ENCODE assay signal across 9 cellular contexts in genomic region chr4:37978509-37978908, GRCh38. TPM values are rescaled to one million over a fixed set of nuclear protein-coding genes. Genes with fewer than 3 reads are reported as not detected.
A peak's percentile ranks its signal among the peaks of the same experiment; 100 is the strongest.
DNase-seq lines count a peak whose midpoint lies in the region; ATAC-seq and TF ChIP-seq lines count a peak whose summit lies in the region.
"Had no signal": no experiment of that assay in that cellular context is flagged by ENCODE, and none has a peak within 500 bp of the region (broad histone marks: within the 10 kb centered on the region; RNA-seq: fewer than 3 reads in every experiment).

No MANE protein-coding gene starts in this region.

- H3K4me3 ChIP-seq in BE2C (ENCODE audit: low read depth, low read length): peak overlapping the region; percentile 63
- H3K4me3 ChIP-seq in HUES6 (ENCODE audit: low read depth, low read length): peak overlapping the region; percentile 60
- H3K4me3 ChIP-seq in mammary epithelial cell (replicated peaks in 1 of 3; ENCODE audit: insufficient read depth in 1 of 3, low read depth in 2 of 3, low read length in 3 of 3): peak overlapping the region in 2 of 3 experiments; percentile 61 to 67

- TF ChIP-seq CTCF in BE2C (IDR thresholded peaks at IDR 0.05; ENCODE audit: low read depth, low read length) (no peak), mammary epithelial cell (conservative IDR thresholded peaks at IDR 0.05 in 1 of 2, IDR thresholded peaks at IDR 0.05 in 1 of 2; ENCODE audit: extremely low read depth in 1 of 2, insufficient read depth in 1 of 2, low read depth in 1 of 2, low read length in 2 of 2) (no peak)

- BruUV-seq in mammary epithelial cell (replicated peaks; lab: Mats Ljungman, UMichigan): no TSS peak

- peaks cover 36% of the 10 kb centered on the region for H3K79me2 ChIP-seq in mammary epithelial cell (ENCODE audit: insufficient read depth, low read length)

- intact Hi-C loops in mammary epithelial cell (cut with micrococcal nuclease): loop anchor here (5.0 kb wide), 1 partner anchor 151 kb away; the partner anchor contains the start of gene PGM2

- WGBS in mammary epithelial cell (ENCODE audit: low coverage, missing lambda C conversion rate): 74% methylated on average over 4 of the region's 4 CpGs

- in situ Hi-C loops in mammary epithelial cell (cut with MboI; ENCODE audit: low sequenced_read_pairs in 2 of 2): no loop called here

- H3K9ac ChIP-seq in HUES6 (ENCODE audit: low read length) (no peak overlapping the region), mammary epithelial cell (ENCODE audit: insufficient read depth, low read length) (peak overlapping the region; percentile 68)

- H3K27me3 ChIP-seq in BE2C (peaks cover 3% of the 10 kb centered on the region; the same call in 1 of the 2 replicates), HUES6 (ENCODE audit: control insufficient read depth, insufficient read depth, low read length) (no peaks in the 10 kb centered on the region), mammary epithelial cell (ENCODE audit: insufficient read depth, low read length) (no peaks in the 10 kb centered on the region)
- H3K27me3 ChIP-seq: testis had no signal

- peaks cover 19 to 35% of the 10 kb centered on the region in 2 donors for H3K4me1 Mint-ChIP-seq in natural killer cell treated with Interleukin-12 subunit alpha and Interleukin-12 subunit beta and Interleukin-15 and Interleukin-18, amount 100 ng/mL, for 72 hours (ENCODE audit: low read depth in 2 of 2)

- H3K27ac Mint-ChIP-seq in natural killer cell treated with Interleukin-12 subunit alpha and Interleukin-12 subunit beta and Interleukin-15 and Interleukin-18, amount 100 ng/mL, for 72 hours: peak overlapping the region; percentile 62 to 85

- dilution Hi-C loops in mammary epithelial cell (cut with HindIII; ENCODE audit: low sequenced_read_pairs): no loop called here

- CTCF ChIA-PET in mammary epithelial cell (lab: Charles Lee; ENCODE audit: low non-redundant PET): interaction anchor here (0.6 kb wide), 1 partner anchor 154 kb away, joined by 11 read pairs; no protein-coding TSS in a partner anchor

- H3K36me3 ChIP-seq in BE2C (no peaks in the 10 kb centered on the region), HUES6 (ENCODE audit: control insufficient read depth, insufficient read depth, low read length) (no peaks in the 10 kb centered on the region), mammary epithelial cell (ENCODE audit: insufficient read depth, low read length) (no peaks in the 10 kb centered on the region)

- DNase-seq in BE2C (no peak), mammary epithelial cell (no peak), DMS 273 treated with DMSO at 0.1 percent for 48 hours (lab: John Stamatoyannopoulos, UW) (no peak), SHP77 treated with DMSO at 0.1 percent for 48 hours (lab: John Stamatoyannopoulos, UW) (no peak)
- no peak for DNase-seq in natural killer cell treated with Interleukin-12 subunit alpha and Interleukin-12 subunit beta and Interleukin-15 and Interleukin-18, amount 100 ng/mL, for 72 hours (ENCODE audit: low spot score)

- no peak overlapping the region for H3K27ac ChIP-seq in HUES6 (ENCODE audit: low read depth, low read length)
- no peak overlapping the region for H3K27ac ChIP-seq in mammary epithelial cell (ENCODE audit: insufficient read depth, low read depth, low read length)

- no peaks in the 10 kb centered on the region for H3K27me3 Mint-ChIP-seq in natural killer cell treated with Interleukin-12 subunit alpha and Interleukin-12 subunit beta and Interleukin-15 and Interleukin-18, amount 100 ng/mL, for 72 hours

- H3K9me3 Mint-ChIP-seq in natural killer cell treated with Interleukin-12 subunit alpha and Interleukin-12 subunit beta and Interleukin-15 and Interleukin-18, amount 100 ng/mL, for 72 hours: no peaks in the 10 kb centered on the region

- H3K9me3 ChIP-seq in BE2C: no peaks in the 10 kb centered on the region
- H3K9me3 ChIP-seq in HUES6 (ENCODE audit: control insufficient read depth, insufficient read depth, low read depth, low read length): no peaks in the 10 kb centered on the region
- H3K9me3 ChIP-seq in mammary epithelial cell (replicated peaks; ENCODE audit: insufficient read depth, low read length): no peaks in the 10 kb centered on the region
- H3K9me3 ChIP-seq: testis had no signal

- ATAC-seq in natural killer cell treated with Interleukin-12 subunit alpha and Interleukin-12 subunit beta and Interleukin-15 and Interleukin-18, amount 100 ng/mL, for 72 hours: no peak
- ATAC-seq in HG02763 (IDR thresholded peaks at IDR 0.05; ENCODE audit: unreplicated experiment) (no peak), GM21381 (IDR thresholded peaks at IDR 0.05; ENCODE audit: unreplicated experiment) (no peak)

- no peaks in the 10 kb centered on the region for H3K4me1 ChIP-seq in BE2C
- peaks cover 33% of the 10 kb centered on the region for H3K4me1 ChIP-seq in HUES6 (ENCODE audit: control insufficient read depth, insufficient read depth, low read length)
- H3K4me1 ChIP-seq in mammary epithelial cell (ENCODE audit: insufficient read depth, low read length): peaks cover 5% of the 10 kb centered on the region

- H3K4me2 ChIP-seq in mammary epithelial cell (ENCODE audit: insufficient read depth, low read depth, low read length): peak overlapping the region; percentile 89

- peak overlapping the region; percentile 88 for H3K4me3 Mint-ChIP-seq in natural killer cell treated with Interleukin-12 subunit alpha and Interleukin-12 subunit beta and Interleukin-15 and Interleukin-18, amount 100 ng/mL, for 72 hours

- no peaks in the 10 kb centered on the region for H3K36me3 Mint-ChIP-seq in natural killer cell treated with Interleukin-12 subunit alpha and Interleukin-12 subunit beta and Interleukin-15 and Interleukin-18, amount 100 ng/mL, for 72 hours

- no peaks in the 10 kb centered on the region for H4K20me1 ChIP-seq in mammary epithelial cell (ENCODE audit: insufficient read depth, low read length)

- peak overlapping the region; percentile 87 for H2AFZ ChIP-seq in mammary epithelial cell (ENCODE audit: low read depth, low read length)

RNA-seq across cellular contexts. Expression of gene PTTG2, which starts 18.3 kb away (rescaled TPM):
- polyA plus RNA-seq in BE2C (2012; ENCODE audit: insufficient read depth, insufficient read length, low read depth): not detected
- total RNA-seq in mammary epithelial cell: not detected
- polyA plus RNA-seq in mammary epithelial cell: not detected
- polyA minus RNA-seq in mammary epithelial cell: not detected
- 1 to 10 TPM; 1.6 to 3.2 TPM for total RNA-seq in natural killer cell treated with Interleukin-12 subunit alpha and Interleukin-12 subunit beta and Interleukin-15 and Interleukin-18, amount 100 ng/mL, for 72 hours
